Comparison of ENCODE assay signal across 8 cellular contexts in genomic region chr2:174699993-174700766, GRCh38.
A peak's percentile ranks its signal among the peaks of the same experiment; 100 is the strongest.
DNase-seq lines count a peak whose midpoint lies in the region; ATAC-seq and TF ChIP-seq lines count a peak whose summit lies in the region.

No MANE protein-coding gene starts in this region.

- no peak overlapping the region for H2AFZ ChIP-seq in smooth muscle cell (ENCODE audit: low read depth)

- peak; percentile 42 for DNase-seq in activated CD4-positive, alpha-beta T cell treated with anti-CD3 and anti-CD28 coated beads for 36 hours
- DNase-seq in activated CD4-positive, alpha-beta T cell treated with anti-CD3 and anti-CD28 coated beads, Interleukin-2, amount 50 U/mL, for 48 hours = no peak
- DNase-seq in HAP-1 (ENCODE audit: low spot score in 2 of 2) (peak; percentile 52 to 72), NCI-H446 (lab: John Stamatoyannopoulos, UW) (peak; percentile 25 to 46), adrenal gland (peak in 2 of 7 donors; percentile 21 to 30), left ventricle myocardium superior (no peak), smooth muscle cell (lab: John Stamatoyannopoulos, UW; ENCODE audit: unreplicated experiment) (no peak)

- no peaks in the 10 kb centered on the region for H4K20me1 ChIP-seq in smooth muscle cell (ENCODE audit: low read depth)

- H3K79me2 ChIP-seq in smooth muscle cell (ENCODE audit: low read depth) = no peaks in the 10 kb centered on the region

- H3K27ac ChIP-seq in adrenal gland (no peak overlapping the region), smooth muscle cell (ENCODE audit: low read depth) (no peak overlapping the region)

- peak; percentile 60 for ATAC-seq in activated CD4-positive, alpha-beta T cell treated with anti-CD3 and anti-CD28 coated beads for 36 hours
- ATAC-seq in left ventricle myocardium superior = peak; percentile 59
- ATAC-seq in HG02870 (IDR thresholded peaks at IDR 0.05; ENCODE audit: unreplicated experiment) = no peak

- intact Hi-C loops in activated CD4-positive, alpha-beta T cell treated with anti-CD3 and anti-CD28 coated beads for 36 hours (cut with DNase I, micrococcal nuclease) = loop anchor here (1.0 to 5.0 kb wide), 5 partner anchors 49 to 1397 kb away; partner anchors contain the start of gene HOXD12 (in 1 of the 2)
- intact Hi-C loops in adrenal gland (cut with DNase I) (loop anchor here in 1 of 2 donors (10.0 kb wide), 1 partner anchor 235 kb away; no protein-coding TSS in a partner anchor), left ventricle myocardium superior (cut with micrococcal nuclease) (no loop called here)

- WGBS in adrenal gland, 4 donors = 23 to 37% (median 32%) methylated on average over 4 of the region's 4 CpGs
- WGBS in smooth muscle cell (ENCODE audit: low lambda C conversion rate) = 35% methylated on average over 4 of the region's 4 CpGs

- CTCF ChIA-PET in activated CD4-positive, alpha-beta T cell treated with anti-CD3 and anti-CD28 coated beads for 36 hours (lab: Charles Lee) = interaction anchor here (0.6 to 6.9 kb wide), 43 partner anchors 9 to 1229 kb away, joined by 3 to 135 read pairs (median 4); no protein-coding TSS in a partner anchor

- H3K4me1 Mint-ChIP-seq in activated CD4-positive, alpha-beta T cell treated with anti-CD3 and anti-CD28 coated beads for 36 hours = no peaks in the 10 kb centered on the region

- no peak overlapping the region for H3K4me3 ChIP-seq in HAP-1
- H3K4me3 ChIP-seq in adrenal gland = no peak overlapping the region
- H3K4me3 ChIP-seq in smooth muscle cell = no peak overlapping the region

- H3K9me3 ChIP-seq in HAP-1 = no peaks in the 10 kb centered on the region
- no peaks in the 10 kb centered on the region for H3K9me3 ChIP-seq in adrenal gland (replicated peaks in 1 of 3)
- H3K9me3 ChIP-seq in smooth muscle cell (replicated peaks; ENCODE audit: low read depth) = no peaks in the 10 kb centered on the region

- no peak overlapping the region for H3K4me3 Mint-ChIP-seq in activated CD4-positive, alpha-beta T cell treated with anti-CD3 and anti-CD28 coated beads for 36 hours

- H3K27me3 Mint-ChIP-seq in activated CD4-positive, alpha-beta T cell treated with anti-CD3 and anti-CD28 coated beads for 36 hours = peaks cover 2% of the 10 kb centered on the region

- H3K4me1 ChIP-seq in HAP-1 (no peaks in the 10 kb centered on the region), adrenal gland (replicated peaks in 1 of 2) (no peaks in the 10 kb centered on the region), smooth muscle cell (ENCODE audit: low read depth) (no peaks in the 10 kb centered on the region)

- POLR2A ChIA-PET in activated CD4-positive, alpha-beta T cell treated with anti-CD3 and anti-CD28 coated beads for 36 hours (lab: Charles Lee) = interaction anchor here (0.6 kb wide), 1 partner anchor 30 kb away, joined by 3 read pairs; no protein-coding TSS in a partner anchor

- H3K36me3 Mint-ChIP-seq in activated CD4-positive, alpha-beta T cell treated with anti-CD3 and anti-CD28 coated beads for 36 hours (ENCODE audit: low read depth) = no peaks in the 10 kb centered on the region

- TF ChIP-seq POLR2A in adrenal gland (IDR thresholded peaks at IDR 0.05) = no peak

- H3K36me3 ChIP-seq in HAP-1 (replicated peaks) = no peaks in the 10 kb centered on the region
- H3K36me3 ChIP-seq in adrenal gland (replicated peaks in 1 of 2) = no peaks in the 10 kb centered on the region
- H3K36me3 ChIP-seq in smooth muscle cell (ENCODE audit: low read depth) = no peaks in the 10 kb centered on the region

- no peak overlapping the region for H3K4me2 ChIP-seq in smooth muscle cell

- in situ Hi-C loops in HAP-1 (cut with MboI; ENCODE audit: low sequenced_read_pairs) = loop anchor here (10.0 to 25.0 kb wide), 2 partner anchors 235 to 1387 kb away; partner anchors contain the start of genes EVX2, HOXD12 and HOXD13

- H3K27me3 ChIP-seq in HAP-1 (ENCODE audit: low read depth) (peaks cover 3% of the 10 kb centered on the region), adrenal gland (no peaks in the 10 kb centered on the region), smooth muscle cell (ENCODE audit: low read depth) (peaks cover 11% of the 10 kb centered on the region)

- no peak overlapping the region for H3K9ac ChIP-seq in smooth muscle cell (ENCODE audit: low read depth)

- TF ChIP-seq CTCF in adrenal gland (IDR thresholded peaks at IDR 0.05) (peak; percentile 49 to 82 (median 66)), smooth muscle cell (IDR thresholded peaks at IDR 0.05; ENCODE audit: borderline replicate concordance, insufficient read depth, poor library complexity, severe bottlenecking) (peak; percentile 73)

- H3K27ac Mint-ChIP-seq in activated CD4-positive, alpha-beta T cell treated with anti-CD3 and anti-CD28 coated beads for 36 hours = no peak overlapping the region

- no peaks in the 10 kb centered on the region for H3F3A ChIP-seq in smooth muscle cell (ENCODE audit: low read depth)

- H3K9me3 Mint-ChIP-seq in activated CD4-positive, alpha-beta T cell treated with anti-CD3 and anti-CD28 coated beads for 36 hours (ENCODE audit: low read depth) = no peaks in the 10 kb centered on the region

Comparison
In these comparisons a context has a peak if more than half of its experiments do, and no peak if none do; other contexts are left out.
1. DNase-seq: peak in activated CD4-positive, alpha-beta T cell treated with anti-CD3 and anti-CD28 coated beads for 36 hours (single experiment), HAP-1 (2 of 2) and NCI-H446 (2 of 2); none in activated CD4-positive, alpha-beta T cell treated with anti-CD3 and anti-CD28 coated beads, Interleukin-2, amount 50 U/mL, for 48 hours (0 of 2), left ventricle myocardium superior (single experiment) and smooth muscle cell (single experiment).